Comparison of ENCODE assay signal across 10 cellular contexts in genomic region chr7:44767134-44767911, GRCh38. TPM values are rescaled to one million over a fixed set of nuclear protein-coding genes. Genes with fewer than 3 reads are reported as not detected.
DNase-seq lines count a peak whose midpoint lies in the region; ATAC-seq, FAIRE-seq and TF ChIP-seq lines count a peak whose summit lies in the region.
"Had no signal": no experiment of that assay in that cellular context is flagged by ENCODE, and none has a peak within 500 bp of the region (broad histone marks: within the 10 kb centered on the region; RNA-seq: fewer than 3 reads in every experiment).

No MANE protein-coding gene starts in this region.

- no peak for DNase-seq in GM12878 (ENCODE audit: low read depth, low spot score)
- DNase-seq in memory B cell (ENCODE audit: low spot score in 2 of 2): no peak
- peak; percentile 60 for DNase-seq in superior temporal gyrus (ENCODE audit: extremely low spot score)
- DNase-seq in NCI-H1436 treated with DMSO at 0.1 percent for 48 hours (lab: John Stamatoyannopoulos, UW): no peak
- DNase-seq in dermis blood vessel endothelial cell: no peak
- DNase-seq: PC-3; stimulated activated naive CD8-positive, alpha-beta T cell treated with anti-CD3 and anti-CD28 coated beads, Interleukin-15, Interleukin-2, amounts not matched to agents 100 U/mL and 50 U/mL, for 24 hours had no signal

- peaks cover 36% of the 10 kb centered on the region for H3K4me1 ChIP-seq in GM12878 (ENCODE audit: control insufficient read depth, insufficient read depth, low read length)

- POLR2A ChIA-PET in GM12878 (lab: Charles Lee): interaction anchor here (0.6 to 4.3 kb wide), 6 partner anchors 17 to 167 kb away, joined by 3 to 33 read pairs (median 3); partner anchors contain the start of gene OGDH

- in situ Hi-C loops in GM12878 (cut with MboI): no loop called here

- no peaks in the 10 kb centered on the region for H3K79me2 ChIP-seq in GM12878 (ENCODE audit: control insufficient read depth, insufficient read depth, low read length)

- ATAC-seq in GM12878 (no peak), memory B cell (ENCODE audit: low read depth) (no peak), HG02798 (IDR thresholded peaks at IDR 0.05; ENCODE audit: poor library complexity, unreplicated experiment) (no peak)
- ATAC-seq: PC-3 had no signal

- RAD21 ChIA-PET in GM12878 (lab: Charles Lee; ENCODE audit: unreplicated experiment): interaction anchor here (0.9 to 4.1 kb wide), 6 partner anchors 15 to 193 kb away, joined by 3 to 40 read pairs (median 6); partner anchors contain the start of gene DDX56

- H3K27ac Mint-ChIP-seq in IgD-negative memory B cell (peak overlapping the region in 2 of 3 donors; percentile 85 to 88), memory B cell (peak overlapping the region; percentile 69)

- BruUV-seq in GM12878 (replicated peaks; lab: Mats Ljungman, UMichigan): TSS peak; percentile 54

- H3K27me3 Mint-ChIP-seq in IgD-negative memory B cell (no peaks in the 10 kb centered on the region), memory B cell (no peaks in the 10 kb centered on the region)

- H3K27ac ChIP-seq in GM12878 (ENCODE audit: control insufficient read depth, insufficient read depth): peak overlapping the region; percentile 54; the same call in 1 of the 2 replicates

- no peak overlapping the region for H3K9ac ChIP-seq in GM12878 (ENCODE audit: control insufficient read depth, insufficient read depth, low read length)

- H3K36me3 ChIP-seq in GM12878 (ENCODE audit: control insufficient read depth in 2 of 2, insufficient read depth in 2 of 2, low read length in 1 of 2): peaks cover 19 to 44% of the 10 kb centered on the region in 2 experiments

- peak overlapping the region; percentile 5 for H3K4me2 ChIP-seq in GM12878 (ENCODE audit: control insufficient read depth, insufficient read depth)
- H3K4me2 ChIP-seq: smooth muscle cell had no signal

- H4K20me1 ChIP-seq in GM12878 (ENCODE audit: control insufficient read depth, insufficient read depth): no peaks in the 10 kb centered on the region

- TF ChIP-seq POLR2A in GM12878 (IDR thresholded peaks at IDR 0.05; ENCODE audit: low read depth, low read length): no peak

- intact Hi-C loops in GM12878 (cut with micrococcal nuclease; ENCODE audit: unreplicated experiment): no loop called here

- SMC1A ChIA-PET in GM12878 (lab: Charles Lee; ENCODE audit: uncharacterized antibody, unreplicated experiment): interaction anchor here (1.2 to 1.6 kb wide), 5 partner anchors 14 to 179 kb away, joined by 3 to 5 read pairs (median 5); no protein-coding TSS in a partner anchor

- H3K27me3 ChIP-seq in GM12878 (replicated peaks in 1 of 2; ENCODE audit: control insufficient read depth in 2 of 2, insufficient read depth in 2 of 2, low read length in 1 of 2): no peaks in the 10 kb centered on the region

- no peak overlapping the region for H3K4me3 ChIP-seq in GM12878
- H3K4me3 ChIP-seq: smooth muscle cell had no signal

- no peak for TF ChIP-seq EP300 in GM12878 (IDR thresholded peaks at IDR 0.05; ENCODE audit: borderline replicate concordance in 1 of 2, control insufficient read depth in 1 of 2, low read depth in 2 of 2, low read length in 2 of 2)

- H3K4me1 Mint-ChIP-seq in IgD-negative memory B cell (peaks cover 26 to 40% (median 38%) of the 10 kb centered on the region in 3 donors), memory B cell (peaks cover 42% of the 10 kb centered on the region)

- CTCF ChIA-PET in GM12878 (lab: Yijun Ruan, JAX): interaction anchor here (1.7 to 3.4 kb wide), 2 partner anchors 17 to 77 kb away, joined by 4 to 11 read pairs; no protein-coding TSS in a partner anchor

- H3K9me3 Mint-ChIP-seq in IgD-negative memory B cell (no peaks in the 10 kb centered on the region), memory B cell (no peaks in the 10 kb centered on the region)

- no peak for TF ChIP-seq RAD21 in GM12878 (IDR thresholded peaks at IDR 0.05; ENCODE audit: insufficient read depth, low read depth, low read length)

- H3K9me3 ChIP-seq in GM12878 (replicated peaks; ENCODE audit: control insufficient read depth, insufficient read depth, low read length): no peaks in the 10 kb centered on the region

- H3K4me3 Mint-ChIP-seq in IgD-negative memory B cell: peak overlapping the region in 3 of 4 donors; percentile 20 to 89 (median 88)
- H3K4me3 Mint-ChIP-seq in memory B cell: no peak overlapping the region

- H3K36me3 Mint-ChIP-seq in IgD-negative memory B cell (peaks cover 4% of the 10 kb centered on the region), memory B cell (peaks cover 26% of the 10 kb centered on the region)

- no peak for FAIRE-seq in GM12878 (lab: Jason Lieb, UNC)

- TF ChIP-seq CTCF in GM12878 (IDR thresholded peaks at IDR 0.05 in 2 of 3, conservative IDR thresholded peaks at IDR 0.05 in 1 of 3; ENCODE audit: control insufficient read depth in 2 of 3, extremely low read depth in 1 of 3, insufficient read depth in 1 of 3, low read depth in 3 of 3, low read length in 3 of 3): no peak

- no peak overlapping the region for H2AFZ ChIP-seq in GM12878 (ENCODE audit: control insufficient read depth, low read depth, low read length)

- WGBS in GM12878 (ENCODE audit: insufficient coverage, insufficient replicate concordance, low lambda C conversion rate, missing lambda C conversion rate): 84% methylated on average over 19 of the region's 19 CpGs

TF ChIP-seq in GM12878, 131 proteins besides CTCF, POLR2A, EP300 and RAD21 (continues in another document):
- TF ChIP-seq NR2F1 (conservative IDR thresholded peaks at IDR 0.05) (no peak), GATAD2B (conservative IDR thresholded peaks at IDR 0.05; ENCODE audit: low read depth) (no peak), SREBF2 (IDR thresholded peaks at IDR 0.05; ENCODE audit: low read length) (no peak), NFYA (IDR thresholded peaks at IDR 0.05; ENCODE audit: borderline replicate concordance, low read depth, low read length) (no peak), RB1 (IDR thresholded peaks at IDR 0.05; ENCODE audit: borderline replicate concordance) (no peak), BHLHE40 (IDR thresholded peaks at IDR 0.05; ENCODE audit: borderline replicate concordance in 1 of 2, low read depth in 2 of 2, low read length in 1 of 2) (no peak), POLR2AphosphoS5 (IDR thresholded peaks at IDR 0.05; ENCODE audit: low read length) (no peak), KLF5 (IDR thresholded peaks at IDR 0.05; ENCODE audit: partially characterized antibody) (no peak), POLR2AphosphoS2 (IDR thresholded peaks at IDR 0.05; ENCODE audit: low read depth, low read length) (no peak), STAT3 (IDR thresholded peaks at IDR 0.05; ENCODE audit: low read depth, low read length) (no peak), RCOR1 (conservative IDR thresholded peaks at IDR 0.05; ENCODE audit: low read depth, low read length) (no peak), IKZF1 (conservative IDR thresholded peaks at IDR 0.05) (no peak), DPF2 (IDR thresholded peaks at IDR 0.05) (no peak)

RNA-seq across cellular contexts. Expression of gene ZMIZ2, which starts 18.7 kb away (rescaled TPM):
- polyA plus RNA-seq in IgD-negative memory B cell (15.5 TPM), GM12878 (2011; rRNA removed) (9.9 and 20.5 TPM in 2 replicates), GM12878 (2014; fragmentation: Illumina TruSeq; extraction: Trizol) (20.0 and 47.0 TPM in 2 replicates), GM12878 (2014; fragmentation: Nextera tagmentation; extraction: Ambion mirVana) (1 to 10 TPM in 1 of 2 experiments, under 1 TPM in 1; 0.71 to 1.5 TPM), GM12878 (2014; rRNA removed) (68.1 and 79.0 TPM in 2 replicates), GM12878 (2016; fragmentation: Nextera tagmentation; extraction: Ambion mirVana) (1 to 10 TPM; 6.8 to 7.5 TPM)
- total RNA-seq in GM12878 (2013; cell fraction: nucleolus; rRNA removed): 287 and 327 TPM in 2 replicates
- total RNA-seq in GM12878 (2014; rRNA removed) (22.4 and 23.9 TPM in 2 replicates), GM12878 (2014; rRNA removed; fragmentation: Illumina TruSeq; extraction: Trizol) (12.6 and 13.4 TPM in 2 replicates), GM12878 (2021) (127 and 158 TPM in 2 replicates), dermis blood vessel endothelial cell (10.5 and 10.6 TPM in 2 replicates)
- polyA plus RNA-seq in GM12878 (2011; ENCODE audit: low read depth): 73.8 TPM
- 13.0 and 19.1 TPM in 2 replicates for polyA plus RNA-seq in GM12878 (2011; cell fraction: cytosol; rRNA removed)
- polyA plus RNA-seq in GM12878 (2011; cell fraction: nucleus; rRNA removed): 376 and 416 TPM in 2 replicates
- 90.6 and 196 TPM in 2 replicates for polyA plus RNA-seq in GM12878 (2012)
- polyA minus RNA-seq in GM12878 (2011; rRNA and poly(A)+ RNA removed): 28.2 and 51.1 TPM in 2 replicates
- polyA minus RNA-seq in GM12878 (2011; cell fraction: cytosol; rRNA and poly(A)+ RNA removed): 16.3 and 17.5 TPM in 2 replicates
- polyA minus RNA-seq in GM12878 (2011; cell fraction: nucleus; rRNA and poly(A)+ RNA removed): 87.9 and 145 TPM in 2 replicates

RNA-seq across cellular contexts. Expression of gene PPIA, which starts 29.2 kb away (rescaled TPM):
- polyA plus RNA-seq in IgD-negative memory B cell (4,265 TPM), GM12878 (2011; rRNA removed) (5,180 and 5,731 TPM in 2 replicates), GM12878 (2014; fragmentation: Illumina TruSeq; extraction: Trizol) (7,982 and 8,071 TPM in 2 replicates), GM12878 (2014; fragmentation: Nextera tagmentation; extraction: Ambion mirVana) (1,000 to 10,000 TPM; 4,393 to 4,550 TPM), GM12878 (2014; rRNA removed) (5,467 and 5,874 TPM in 2 replicates), GM12878 (2016; fragmentation: Nextera tagmentation; extraction: Ambion mirVana) (1,000 to 10,000 TPM; 5,978 to 5,991 TPM)
- total RNA-seq in GM12878 (2013; cell fraction: nucleolus; rRNA removed): 199 and 207 TPM in 2 replicates
- total RNA-seq in GM12878 (2014; rRNA removed) (4,456 and 4,588 TPM in 2 replicates), GM12878 (2014; rRNA removed; fragmentation: Illumina TruSeq; extraction: Trizol) (4,167 and 4,257 TPM in 2 replicates), GM12878 (2021) (2,712 and 2,761 TPM in 2 replicates), dermis blood vessel endothelial cell (3,103 and 4,000 TPM in 2 replicates)
- polyA plus RNA-seq in GM12878 (2011; ENCODE audit: low read depth): 2,354 TPM
- 5,694 and 5,820 TPM in 2 replicates for polyA plus RNA-seq in GM12878 (2011; cell fraction: cytosol; rRNA removed)
- polyA plus RNA-seq in GM12878 (2011; cell fraction: nucleus; rRNA removed): 2,120 and 2,526 TPM in 2 replicates
- polyA plus RNA-seq in GM12878 (2012): 2,415 and 3,182 TPM in 2 replicates
- polyA minus RNA-seq in GM12878 (2011; rRNA and poly(A)+ RNA removed): 2,105 and 2,245 TPM in 2 replicates
- 516 and 593 TPM in 2 replicates for polyA minus RNA-seq in GM12878 (2011; cell fraction: cytosol; rRNA and poly(A)+ RNA removed)
- 234 and 319 TPM in 2 replicates for polyA minus RNA-seq in GM12878 (2011; cell fraction: nucleus; rRNA and poly(A)+ RNA removed)
